1 cellular context compared by ENCODE assay signal in the genomic region with DNA sequence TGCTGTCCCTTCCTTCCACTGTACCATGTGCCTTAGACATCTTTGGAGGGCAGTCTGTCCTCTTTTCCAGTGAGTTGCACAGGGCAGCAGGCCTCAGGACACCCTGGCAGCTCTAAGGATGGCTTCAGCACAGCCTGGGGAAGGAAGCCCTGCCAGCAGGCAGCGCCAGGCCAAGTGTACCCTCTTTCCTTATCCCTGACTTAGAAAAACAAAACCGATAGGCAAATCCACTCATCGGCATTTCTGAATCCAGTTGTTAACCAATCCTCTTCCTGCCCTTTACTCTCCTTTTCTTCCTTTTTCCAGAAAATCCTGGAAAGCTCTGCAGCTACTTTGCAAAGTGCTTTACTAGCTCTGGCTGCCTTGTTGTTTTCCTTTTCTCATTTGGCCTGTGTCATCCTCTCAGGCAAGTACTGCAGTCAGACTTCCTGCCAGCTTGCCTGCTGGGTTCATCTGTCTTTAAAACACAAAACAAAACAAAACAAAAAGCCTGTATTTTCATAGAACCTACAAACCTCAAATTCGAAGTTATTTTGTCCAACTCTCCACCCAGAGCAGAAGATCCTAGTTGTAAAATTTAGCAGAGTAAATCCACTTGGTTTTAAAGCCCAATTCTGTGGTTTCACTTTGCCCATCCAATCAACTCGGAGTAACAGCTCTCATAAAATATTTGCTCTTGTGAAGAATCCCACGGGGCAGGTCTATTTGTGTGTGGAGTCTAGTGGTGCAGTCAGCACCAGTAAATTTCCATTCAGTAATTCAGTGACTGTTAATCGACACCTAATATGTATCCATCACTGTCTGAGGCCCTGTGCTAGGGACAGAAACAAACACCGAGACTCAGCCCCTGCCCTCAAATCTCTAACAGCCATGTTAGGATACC.
TF ChIP-seq lines count a peak whose summit lies in the region.

No MANE protein-coding gene starts in this region.

TF ChIP-seq in HepG2, 621 proteins besides CTCF, POLR2A, EP300 and RAD21 (continued from another document and continues in another):
- TF ChIP-seq FOXJ3 (CRISPR knock-in tag; IDR thresholded peaks at IDR 0.05; ENCODE audit: borderline replicate concordance) = peak; percentile 11; the same call in 1 of the 2 replicates
- TF ChIP-seq, protein P1, sequence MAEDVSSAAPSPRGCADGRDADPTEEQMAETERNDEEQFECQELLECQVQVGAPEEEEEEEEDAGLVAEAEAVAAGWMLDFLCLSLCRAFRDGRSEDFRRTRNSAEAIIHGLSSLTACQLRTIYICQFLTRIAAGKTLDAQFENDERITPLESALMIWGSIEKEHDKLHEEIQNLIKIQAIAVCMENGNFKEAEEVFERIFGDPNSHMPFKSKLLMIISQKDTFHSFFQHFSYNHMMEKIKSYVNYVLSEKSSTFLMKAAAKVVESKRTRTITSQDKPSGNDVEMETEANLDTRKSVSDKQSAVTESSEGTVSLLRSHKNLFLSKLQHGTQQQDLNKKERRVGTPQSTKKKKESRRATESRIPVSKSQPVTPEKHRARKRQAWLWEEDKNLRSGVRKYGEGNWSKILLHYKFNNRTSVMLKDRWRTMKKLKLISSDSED (CRISPR knock-in tag; IDR thresholded peaks at IDR 0.05) = no peak
- TF ChIP-seq MYNN (CRISPR knock-in tag; IDR thresholded peaks at IDR 0.05; ENCODE audit: low read depth) = no peak
- TF ChIP-seq PAX8 (CRISPR knock-in tag; IDR thresholded peaks at IDR 0.05; ENCODE audit: borderline replicate concordance) = no peak
- TF ChIP-seq RFXAP (CRISPR knock-in tag; IDR thresholded peaks at IDR 0.05; ENCODE audit: borderline replicate concordance) = no peak
- no peak for TF ChIP-seq ARID2 (CRISPR knock-in tag; IDR thresholded peaks at IDR 0.05; ENCODE audit: borderline replicate concordance)
- no peak for TF ChIP-seq ATF2 (CRISPR knock-in tag; IDR thresholded peaks at IDR 0.05)
- TF ChIP-seq DPF2 (CRISPR knock-in tag; IDR thresholded peaks at IDR 0.05; ENCODE audit: borderline replicate concordance, low read depth) = no peak
- TF ChIP-seq ZNF704 (CRISPR knock-in tag; IDR thresholded peaks at IDR 0.05; ENCODE audit: borderline replicate concordance) = no peak
- TF ChIP-seq ZBTB8A (CRISPR knock-in tag; IDR thresholded peaks at IDR 0.05; ENCODE audit: borderline replicate concordance, low read depth) = no peak
- TF ChIP-seq, protein P2, sequence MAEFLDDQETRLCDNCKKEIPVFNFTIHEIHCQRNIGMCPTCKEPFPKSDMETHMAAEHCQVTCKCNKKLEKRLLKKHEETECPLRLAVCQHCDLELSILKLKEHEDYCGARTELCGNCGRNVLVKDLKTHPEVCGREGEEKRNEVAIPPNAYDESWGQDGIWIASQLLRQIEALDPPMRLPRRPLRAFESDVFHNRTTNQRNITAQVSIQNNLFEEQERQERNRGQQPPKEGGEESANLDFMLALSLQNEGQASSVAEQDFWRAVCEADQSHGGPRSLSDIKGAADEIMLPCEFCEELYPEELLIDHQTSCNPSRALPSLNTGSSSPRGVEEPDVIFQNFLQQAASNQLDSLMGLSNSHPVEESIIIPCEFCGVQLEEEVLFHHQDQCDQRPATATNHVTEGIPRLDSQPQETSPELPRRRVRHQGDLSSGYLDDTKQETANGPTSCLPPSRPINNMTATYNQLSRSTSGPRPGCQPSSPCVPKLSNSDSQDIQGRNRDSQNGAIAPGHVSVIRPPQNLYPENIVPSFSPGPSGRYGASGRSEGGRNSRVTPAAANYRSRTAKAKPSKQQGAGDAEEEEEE (CRISPR knock-in tag; IDR thresholded peaks at IDR 0.05; ENCODE audit: borderline replicate concordance) = no peak
- TF ChIP-seq ZNF878 (CRISPR knock-in tag; IDR thresholded peaks at IDR 0.05) = no peak; the same call in 1 of the 2 replicates
- no peak for TF ChIP-seq ZNF800 (CRISPR knock-in tag; IDR thresholded peaks at IDR 0.05)
- peak; percentile 41 for TF ChIP-seq MAFF (IDR thresholded peaks at IDR 0.05; ENCODE audit: low read depth, low read length)
- no peak for TF ChIP-seq ZSCAN12 (CRISPR knock-in tag; IDR thresholded peaks at IDR 0.05)
- TF ChIP-seq BORCS8-MEF2B (CRISPR knock-in tag; IDR thresholded peaks at IDR 0.05) = no peak
- 0 out of 2 replicates have a peak, but pooled peaks have one; percentile 6 for TF ChIP-seq ZNF816 (CRISPR knock-in tag; IDR thresholded peaks at IDR 0.05; ENCODE audit: borderline replicate concordance)
- TF ChIP-seq, protein P3, sequence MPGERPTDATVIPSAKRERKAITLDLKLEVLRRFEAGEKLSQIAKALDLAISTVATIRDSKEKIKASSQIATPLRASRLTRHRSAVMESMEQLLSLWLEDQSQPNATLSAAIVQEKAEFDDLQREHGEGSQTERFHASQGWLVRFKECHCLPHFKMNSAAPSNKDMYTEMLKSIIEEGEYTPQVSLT (CRISPR knock-in tag; IDR thresholded peaks at IDR 0.05; ENCODE audit: borderline replicate concordance, low read depth) = no peak
- no peak for TF ChIP-seq HES4 (CRISPR knock-in tag; IDR thresholded peaks at IDR 0.05; ENCODE audit: borderline replicate concordance)
- TF ChIP-seq HOXA7 (CRISPR knock-in tag; IDR thresholded peaks at IDR 0.05) = no peak
- TF ChIP-seq, protein P4, sequence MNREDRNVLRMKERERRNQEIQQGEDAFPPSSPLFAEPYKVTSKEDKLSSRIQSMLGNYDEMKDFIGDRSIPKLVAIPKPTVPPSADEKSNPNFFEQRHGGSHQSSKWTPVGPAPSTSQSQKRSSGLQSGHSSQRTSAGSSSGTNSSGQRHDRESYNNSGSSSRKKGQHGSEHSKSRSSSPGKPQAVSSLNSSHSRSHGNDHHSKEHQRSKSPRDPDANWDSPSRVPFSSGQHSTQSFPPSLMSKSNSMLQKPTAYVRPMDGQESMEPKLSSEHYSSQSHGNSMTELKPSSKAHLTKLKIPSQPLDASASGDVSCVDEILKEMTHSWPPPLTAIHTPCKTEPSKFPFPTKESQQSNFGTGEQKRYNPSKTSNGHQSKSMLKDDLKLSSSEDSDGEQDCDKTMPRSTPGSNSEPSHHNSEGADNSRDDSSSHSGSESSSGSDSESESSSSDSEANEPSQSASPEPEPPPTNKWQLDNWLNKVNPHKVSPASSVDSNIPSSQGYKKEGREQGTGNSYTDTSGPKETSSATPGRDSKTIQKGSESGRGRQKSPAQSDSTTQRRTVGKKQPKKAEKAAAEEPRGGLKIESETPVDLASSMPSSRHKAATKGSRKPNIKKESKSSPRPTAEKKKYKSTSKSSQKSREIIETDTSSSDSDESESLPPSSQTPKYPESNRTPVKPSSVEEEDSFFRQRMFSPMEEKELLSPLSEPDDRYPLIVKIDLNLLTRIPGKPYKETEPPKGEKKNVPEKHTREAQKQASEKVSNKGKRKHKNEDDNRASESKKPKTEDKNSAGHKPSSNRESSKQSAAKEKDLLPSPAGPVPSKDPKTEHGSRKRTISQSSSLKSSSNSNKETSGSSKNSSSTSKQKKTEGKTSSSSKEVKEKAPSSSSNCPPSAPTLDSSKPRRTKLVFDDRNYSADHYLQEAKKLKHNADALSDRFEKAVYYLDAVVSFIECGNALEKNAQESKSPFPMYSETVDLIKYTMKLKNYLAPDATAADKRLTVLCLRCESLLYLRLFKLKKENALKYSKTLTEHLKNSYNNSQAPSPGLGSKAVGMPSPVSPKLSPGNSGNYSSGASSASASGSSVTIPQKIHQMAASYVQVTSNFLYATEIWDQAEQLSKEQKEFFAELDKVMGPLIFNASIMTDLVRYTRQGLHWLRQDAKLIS (CRISPR knock-in tag; IDR thresholded peaks at IDR 0.05) = no peak; the same call in 1 of the 2 replicates
- no peak for TF ChIP-seq SOX6 (IDR thresholded peaks at IDR 0.05)
- 0 out of 2 replicates have a peak, but pooled peaks have one; percentile 38 for TF ChIP-seq SOX6 (CRISPR knock-in tag; IDR thresholded peaks at IDR 0.05)
- TF ChIP-seq RCOR2 (CRISPR knock-in tag; IDR thresholded peaks at IDR 0.05) = no peak
- TF ChIP-seq PHF20 (CRISPR knock-in tag; IDR thresholded peaks at IDR 0.05) = peak; percentile 25; the same call in 1 of the 2 replicates
- TF ChIP-seq ATF7-NPFF (CRISPR knock-in tag; IDR thresholded peaks at IDR 0.05; ENCODE audit: low read depth) = no peak
- no peak for TF ChIP-seq PAF1 (CRISPR knock-in tag; IDR thresholded peaks at IDR 0.05)
- TF ChIP-seq ZNF335 (CRISPR knock-in tag; IDR thresholded peaks at IDR 0.05) = peak; percentile 90
- no peak for TF ChIP-seq ONECUT2 (CRISPR knock-in tag; IDR thresholded peaks at IDR 0.05)
- no peak for TF ChIP-seq ZNF10 (CRISPR knock-in tag; IDR thresholded peaks at IDR 0.05; ENCODE audit: borderline replicate concordance, low read depth)
- no peak for TF ChIP-seq RERE (CRISPR knock-in tag; IDR thresholded peaks at IDR 0.05; ENCODE audit: low read depth)
- no peak for TF ChIP-seq KDM6A (CRISPR knock-in tag; IDR thresholded peaks at IDR 0.05; ENCODE audit: low read depth)
- no peak; the same call in 1 of the 2 replicates for TF ChIP-seq NR2F6 (IDR thresholded peaks at IDR 0.05)
- 0 out of 2 replicates have a peak, but pooled peaks have one; percentile 5 for TF ChIP-seq NR2F6 (CRISPR knock-in tag; IDR thresholded peaks at IDR 0.05)
- TF ChIP-seq PLSCR1 (CRISPR knock-in tag; IDR thresholded peaks at IDR 0.05; ENCODE audit: borderline replicate concordance) = no peak; the same call in 1 of the 2 replicates
- peak; percentile 25; the same call in 1 of the 2 replicates for TF ChIP-seq PPARG (CRISPR knock-in tag; conservative IDR thresholded peaks at IDR 0.05)
- TF ChIP-seq NFE2L1 (CRISPR knock-in tag; IDR thresholded peaks at IDR 0.05; ENCODE audit: borderline replicate concordance) = no peak
- TF ChIP-seq ZNF468 (CRISPR knock-in tag; IDR thresholded peaks at IDR 0.05) = no peak
- TF ChIP-seq ZNF652 (CRISPR knock-in tag; IDR thresholded peaks at IDR 0.05; ENCODE audit: borderline replicate concordance, low read depth) = no peak
- peak; percentile 77; the same call in 1 of the 2 replicates for TF ChIP-seq KAT8 (CRISPR knock-in tag; IDR thresholded peaks at IDR 0.05)
- no peak for TF ChIP-seq ZMYM2 (CRISPR knock-in tag; IDR thresholded peaks at IDR 0.05)
